In genomic region chr11:109914809-109915653, GRCh38 we compare ENCODE assay signal across 11 cellular contexts.
DNase-seq lines count a peak whose midpoint lies in the region; ATAC-seq lines count a peak whose summit lies in the region.
"Had no signal": no experiment of that assay in that cellular context is flagged by ENCODE, and none has a peak within 500 bp of the region (broad histone marks: within the 10 kb centered on the region; RNA-seq: fewer than 3 reads in every experiment).

No MANE protein-coding gene starts in this region.

- no peak overlapping the region for H3K27ac Mint-ChIP-seq in T-cell
- H3K27ac Mint-ChIP-seq: memory B cell had no signal

- H3K4me3 ChIP-seq in ACC112 (ENCODE audit: low read depth, low read length) (peak overlapping the region; percentile 33; the same call in 1 of the 2 replicates), adipocyte (ENCODE audit: low read length) (no peak overlapping the region)
- H3K4me3 ChIP-seq: stomach had no signal

- POLR2A ChIA-PET in T-cell (lab: Charles Lee): no interaction called here

- peaks cover 0 to 3% of the 10 kb centered on the region in 2 donors for H3K27me3 Mint-ChIP-seq in T-cell

- peak; percentile 42 for ATAC-seq in HG02870 (IDR thresholded peaks at IDR 0.05; ENCODE audit: unreplicated experiment)
- no peak for ATAC-seq in T-cell (replicated peaks in 1 of 4)

- H3K36me3 ChIP-seq in ACC112 (ENCODE audit: insufficient read depth, low read length) (no peaks in the 10 kb centered on the region), adipocyte (ENCODE audit: control insufficient read depth, insufficient read depth, low read length, severe bottlenecking) (no peaks in the 10 kb centered on the region)
- H3K36me3 ChIP-seq: BE2C, stomach had no signal

- peak overlapping the region; percentile 56 for H3K27ac ChIP-seq in ACC112 (ENCODE audit: low read depth, low read length)
- H3K27ac ChIP-seq: stomach had no signal

- peaks cover 0 to 18% (median 18%) of the 10 kb centered on the region in 3 donors for H3K9me3 Mint-ChIP-seq in T-cell

- H3K27me3 ChIP-seq in ACC112 (ENCODE audit: insufficient read depth, low read length) (no peaks in the 10 kb centered on the region), adipocyte (replicated peaks; ENCODE audit: control insufficient read depth, insufficient read depth, low read length) (no peaks in the 10 kb centered on the region)
- H3K27me3 ChIP-seq: BE2C, stomach had no signal

- no peak overlapping the region for H2AFZ ChIP-seq in ACC112 (ENCODE audit: low read length, unreplicated experiment)

- no peak overlapping the region for H3K4me3 Mint-ChIP-seq in T-cell
- H3K4me3 Mint-ChIP-seq: memory B cell had no signal

- peaks cover 15% of the 10 kb centered on the region for H3K9me3 ChIP-seq in adipocyte (ENCODE audit: control insufficient read depth, low read length)
- H3K9me3 ChIP-seq: BE2C, stomach had no signal

- CTCF ChIA-PET in T-cell (lab: Charles Lee): interaction anchor here in 1 of 2 donors (0.5 kb wide), 1 partner anchor 493 kb away, joined by 4 read pairs; no protein-coding TSS in a partner anchor

- H3K4me1 ChIP-seq in ACC112 (ENCODE audit: control insufficient read depth, insufficient read depth, low read length, unreplicated experiment) (peaks cover 23% of the 10 kb centered on the region), adipocyte (ENCODE audit: control insufficient read depth, insufficient read depth, low read length) (peaks cover 8% of the 10 kb centered on the region)
- H3K4me1 ChIP-seq: BE2C had no signal

- H3K4me1 Mint-ChIP-seq in T-cell: no peaks in the 10 kb centered on the region

- peak; percentile 31 for DNase-seq in adipocyte (ENCODE audit: low read depth)
- DNase-seq in left kidney (ENCODE audit: low read depth, low spot score): peak; percentile 44
- DNase-seq in activated CD4-positive, alpha-beta T cell treated with anti-CD3 and anti-CD28 coated beads, Interleukin-2, amount 50 U/mL, for 1 hour: no peak
- DNase-seq in T-cell: no peak
- no peak for DNase-seq in 8988T
- no peak for DNase-seq in stimulated activated CD4-positive, alpha-beta T cell treated with anti-CD3 and anti-CD28 coated beads, Interleukin-12 subunit alpha, Interleukin-12 subunit beta, amount 100 ng/mL, for 4 hours
- DNase-seq: BE2C, stomach had no signal

- no peaks in the 10 kb centered on the region for H3K36me3 Mint-ChIP-seq in T-cell
- H3K36me3 Mint-ChIP-seq: memory B cell had no signal

- H3K9ac ChIP-seq in adipocyte (ENCODE audit: low read length): no peak overlapping the region

- H3K79me2 ChIP-seq in ACC112 (ENCODE audit: control insufficient read depth, insufficient read depth, low read length, unreplicated experiment): no peaks in the 10 kb centered on the region

Comparison
In these comparisons a context has a peak if more than half of its experiments do, and no peak if none do; other contexts are left out.
1. DNase-seq: peak in adipocyte (single experiment) and left kidney (single experiment); none in activated CD4-positive, alpha-beta T cell treated with anti-CD3 and anti-CD28 coated beads, Interleukin-2, amount 50 U/mL, for 1 hour (single experiment), T-cell (0 of 34), 8988T (single experiment) and stimulated activated CD4-positive, alpha-beta T cell treated with anti-CD3 and anti-CD28 coated beads, Interleukin-12 subunit alpha, Interleukin-12 subunit beta, amount 100 ng/mL, for 4 hours (single experiment).